12 cellular contexts compared by ENCODE assay signal in the genomic region with DNA sequence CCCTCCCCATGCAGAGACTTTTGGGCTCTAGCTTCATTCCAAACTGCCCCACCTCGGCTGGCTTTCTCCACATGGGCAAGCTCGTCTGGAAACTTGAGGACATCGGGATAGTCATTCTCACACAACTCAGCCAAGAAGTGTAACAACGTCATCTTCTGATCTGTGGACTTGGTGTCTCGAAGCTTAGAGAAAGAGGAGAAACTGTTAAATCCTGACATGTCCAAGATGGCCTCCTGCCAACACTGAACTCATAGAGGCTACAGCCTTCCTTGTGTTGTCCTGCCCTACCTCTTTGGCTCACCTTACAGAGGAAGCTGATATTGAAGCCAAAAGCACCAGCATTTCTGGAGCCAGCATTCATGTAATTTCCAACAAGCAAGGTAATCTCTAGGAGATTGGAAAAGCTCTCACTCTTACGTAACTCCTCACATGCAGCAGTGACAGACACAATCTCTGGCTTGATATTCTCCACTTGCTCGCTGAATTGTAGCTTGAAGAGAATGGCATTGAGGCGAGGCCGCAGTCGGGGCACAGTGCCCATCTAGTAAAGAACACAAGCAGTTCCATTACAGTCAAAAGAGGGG. TPM values are rescaled to one million over a fixed set of nuclear protein-coding genes. Genes with fewer than 3 reads are reported as not detected.
DNase-seq lines count a peak whose midpoint lies in the region; ATAC-seq and TF ChIP-seq lines count a peak whose summit lies in the region.
"Had no signal": no experiment of that assay in that cellular context is flagged by ENCODE, and none has a peak within 500 bp of the region (broad histone marks: within the 10 kb centered on the region; RNA-seq: fewer than 3 reads in every experiment).

No MANE protein-coding gene starts in this region.

- no peaks in the 10 kb centered on the region for H3K27me3 ChIP-seq in muscle layer of duodenum (ENCODE audit: low read depth, low read length)

- H3K9me3 ChIP-seq in muscle layer of duodenum (ENCODE audit: control insufficient read depth in 1 of 2, low read length in 2 of 2): no peaks in the 10 kb centered on the region
- H3K9me3 ChIP-seq: A549 had no signal

- H3K27ac ChIP-seq in muscle layer of duodenum (ENCODE audit: low read length): peak overlapping the region; percentile 40
- H3K27ac ChIP-seq: A549 had no signal

- H3K27ac Mint-ChIP-seq in activated CD4-positive, alpha-beta T cell treated with anti-CD3 and anti-CD28 coated beads, Interleukin-2, amount 10 ng/mL, durations not matched to agents 24 days and 14 days: peak overlapping the region; percentile 14
- H3K27ac Mint-ChIP-seq in endothelial cell (ENCODE audit: unreplicated experiment): peak overlapping the region; percentile 76
- H3K27ac Mint-ChIP-seq in type B pancreatic cell: peak overlapping the region; percentile 4
- H3K27ac Mint-ChIP-seq: memory B cell had no signal

- peaks cover 51% of the 10 kb centered on the region for H3K36me3 Mint-ChIP-seq in activated CD4-positive, alpha-beta T cell treated with anti-CD3 and anti-CD28 coated beads, Interleukin-2, amount 10 ng/mL, durations not matched to agents 24 days and 14 days (ENCODE audit: low read depth)
- peaks cover 46% of the 10 kb centered on the region for H3K36me3 Mint-ChIP-seq in endothelial cell (ENCODE audit: low read depth, unreplicated experiment)
- peaks cover 40% of the 10 kb centered on the region for H3K36me3 Mint-ChIP-seq in type B pancreatic cell

- H3K4me3 ChIP-seq in muscle layer of duodenum (ENCODE audit: low read depth in 1 of 2, low read length in 2 of 2): no peak overlapping the region
- H3K4me3 ChIP-seq: A549 had no signal

- ATAC-seq in HG02973 (IDR thresholded peaks at IDR 0.05; ENCODE audit: unreplicated experiment) (no peak), HG03520 (IDR thresholded peaks at IDR 0.05; ENCODE audit: unreplicated experiment) (no peak), GM21529 (IDR thresholded peaks at IDR 0.05; ENCODE audit: unreplicated experiment) (no peak)
- ATAC-seq: A549 had no signal

- no peaks in the 10 kb centered on the region for H3K9me3 Mint-ChIP-seq in activated CD4-positive, alpha-beta T cell treated with anti-CD3 and anti-CD28 coated beads, Interleukin-2, amount 10 ng/mL, durations not matched to agents 24 days and 14 days
- H3K9me3 Mint-ChIP-seq in endothelial cell (ENCODE audit: unreplicated experiment) (no peaks in the 10 kb centered on the region), type B pancreatic cell (no peaks in the 10 kb centered on the region)
- H3K9me3 Mint-ChIP-seq: memory B cell had no signal

- H3K4me1 ChIP-seq in muscle layer of duodenum (ENCODE audit: control insufficient read depth in 1 of 2, insufficient read depth in 2 of 2, low read length in 2 of 2): peaks cover 9% of the 10 kb centered on the region in 2 donors

- TF ChIP-seq CTCF in endothelial cell (IDR thresholded peaks at IDR 0.05; ENCODE audit: unreplicated experiment) (no peak), type B pancreatic cell (conservative IDR thresholded peaks at IDR 0.05) (no peak)

- intact Hi-C loops in activated CD4-positive, alpha-beta T cell treated with anti-CD3 and anti-CD28 coated beads, Interleukin-2, amount 10 ng/mL, durations not matched to agents 24 days and 14 days (cut with micrococcal nuclease): no loop called here

- H3K27me3 Mint-ChIP-seq in activated CD4-positive, alpha-beta T cell treated with anti-CD3 and anti-CD28 coated beads, Interleukin-2, amount 10 ng/mL, durations not matched to agents 24 days and 14 days: no peaks in the 10 kb centered on the region
- peaks cover 6% of the 10 kb centered on the region for H3K27me3 Mint-ChIP-seq in endothelial cell (ENCODE audit: unreplicated experiment)
- no peaks in the 10 kb centered on the region for H3K27me3 Mint-ChIP-seq in type B pancreatic cell
- H3K27me3 Mint-ChIP-seq: memory B cell had no signal

- peaks cover 11 to 16% of the 10 kb centered on the region in 2 donors for H3K36me3 ChIP-seq in muscle layer of duodenum (ENCODE audit: control insufficient read depth in 1 of 2, insufficient read depth in 2 of 2, low read length in 2 of 2)

- H3K4me1 Mint-ChIP-seq in activated CD4-positive, alpha-beta T cell treated with anti-CD3 and anti-CD28 coated beads, Interleukin-2, amount 10 ng/mL, durations not matched to agents 24 days and 14 days: peaks cover 5% of the 10 kb centered on the region
- peaks cover 8% of the 10 kb centered on the region for H3K4me1 Mint-ChIP-seq in endothelial cell (ENCODE audit: unreplicated experiment)
- H3K4me1 Mint-ChIP-seq in type B pancreatic cell (ENCODE audit: unreplicated experiment): peaks cover 22% of the 10 kb centered on the region

- DNase-seq in activated CD4-positive, alpha-beta T cell treated with anti-CD3 and anti-CD28 coated beads, Interleukin-2, amount 10 ng/mL, durations not matched to agents 24 days and 14 days: no peak
- DNase-seq in activated CD4-positive, alpha-beta T cell treated with anti-CD3 and anti-CD28 coated beads for 4 hours: no peak
- no peak for DNase-seq in endothelial cell (ENCODE audit: low spot score)
- DNase-seq in type B pancreatic cell (ENCODE audit: extremely low spot score, unreplicated experiment): no peak
- DNase-seq: activated CD4-positive, alpha-beta T cell treated with anti-CD3 and anti-CD28 coated beads for 1 hour; KG1 had no signal

- H3K4me3 Mint-ChIP-seq in activated CD4-positive, alpha-beta T cell treated with anti-CD3 and anti-CD28 coated beads, Interleukin-2, amount 10 ng/mL, durations not matched to agents 24 days and 14 days: no peak overlapping the region
- H3K4me3 Mint-ChIP-seq in endothelial cell (ENCODE audit: unreplicated experiment): peak overlapping the region; percentile 77
- no peak overlapping the region for H3K4me3 Mint-ChIP-seq in type B pancreatic cell
- H3K4me3 Mint-ChIP-seq: memory B cell had no signal

RNA-seq across cellular contexts. Expression of a gene that starts 39.6 kb away (rescaled TPM):
- not detected in 2 replicates for total RNA-seq in activated CD4-positive, alpha-beta T cell treated with anti-CD3 and anti-CD28 coated beads, Interleukin-2, amount 10 ng/mL, durations not matched to agents 24 days and 14 days
- total RNA-seq in endothelial cell (ENCODE audit: unreplicated experiment): 2.9 TPM
- 0.45 and 1.9 TPM in 2 replicates for total RNA-seq in type B pancreatic cell (ENCODE audit: low replicate concordance)

RNA-seq across cellular contexts. Expression of a gene that starts 43.7 kb away (rescaled TPM):
- total RNA-seq in activated CD4-positive, alpha-beta T cell treated with anti-CD3 and anti-CD28 coated beads, Interleukin-2, amount 10 ng/mL, durations not matched to agents 24 days and 14 days: not detected in 2 replicates
- total RNA-seq in endothelial cell (ENCODE audit: unreplicated experiment) (3.5 TPM), type B pancreatic cell (ENCODE audit: low replicate concordance) (0.38 and 4.0 TPM in 2 replicates)

RNA-seq across cellular contexts. Expression of a gene that starts 52.7 kb away (rescaled TPM):
- 0.24 and 0.58 TPM in 2 replicates for total RNA-seq in activated CD4-positive, alpha-beta T cell treated with anti-CD3 and anti-CD28 coated beads, Interleukin-2, amount 10 ng/mL, durations not matched to agents 24 days and 14 days
- total RNA-seq in endothelial cell (ENCODE audit: unreplicated experiment) (68.2 TPM), type B pancreatic cell (ENCODE audit: low replicate concordance) (11.0 and 60.3 TPM in 2 replicates)

Comparison
In these comparisons a context has a peak if more than half of its experiments do, and no peak if none do; other contexts are left out.
1. H3K27ac Mint-ChIP-seq: peak in every context shown above with its lines; median percentile 76 in endothelial cell; 14 in activated CD4-positive, alpha-beta T cell treated with anti-CD3 and anti-CD28 coated beads, Interleukin-2, amount 10 ng/mL, durations not matched to agents 24 days and 14 days; 4 in type B pancreatic cell.